14 cellular contexts compared by ENCODE assay signal in the genomic region with DNA sequence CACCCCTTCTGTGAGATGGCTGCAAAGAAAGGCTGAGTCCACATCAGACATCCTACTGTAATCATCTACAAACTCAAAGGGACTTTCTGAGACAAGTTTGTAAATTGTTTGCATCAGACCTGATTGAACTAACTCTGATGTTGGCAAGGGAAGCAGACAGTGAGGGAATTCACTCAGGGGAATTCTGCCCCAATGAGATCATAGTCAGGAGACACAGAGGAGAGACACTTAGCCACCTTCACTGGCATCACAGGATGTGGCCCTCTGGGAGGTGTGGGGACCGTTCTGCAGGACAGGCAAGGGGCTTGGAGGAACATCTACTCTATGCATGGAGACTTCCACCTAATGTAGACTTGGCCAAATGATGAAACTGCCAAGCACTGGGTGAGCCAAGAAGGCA.
DNase-seq lines count a peak whose midpoint lies in the region; ATAC-seq lines count a peak whose summit lies in the region.
"Had no signal": no experiment of that assay in that cellular context is flagged by ENCODE, and none has a peak within 500 bp of the region (broad histone marks: within the 10 kb centered on the region; RNA-seq: fewer than 3 reads in every experiment).

No MANE protein-coding gene starts in this region.

- ATAC-seq in GM19463 (IDR thresholded peaks at IDR 0.05; ENCODE audit: unreplicated experiment), result peak; percentile 62
- ATAC-seq in HG03378 (IDR thresholded peaks at IDR 0.05; ENCODE audit: unreplicated experiment), result peak; percentile 56
- ATAC-seq: mucosa of descending colon had no signal

- peak; percentile 44 for DNase-seq in AG08395 (ENCODE audit: low spot score)
- DNase-seq in iris pigment epithelial cell (ENCODE audit: low read depth), result peak; percentile 35
- no peak for DNase-seq in NCI-H524 (lab: John Stamatoyannopoulos, UW)
- no peak for DNase-seq in SHP77 treated with DMSO at 0.1 percent for 48 hours (lab: John Stamatoyannopoulos, UW)
- no peak for DNase-seq in T1000 (lab: John Stamatoyannopoulos, UW)
- DNase-seq in activated T-cell treated with anti-CD3 and anti-CD28 coated beads, Interleukin-2, amount 50 U/mL, for 48 hours, result no peak
- DNase-seq: activated CD4-positive, CD25-positive, alpha-beta regulatory T cell treated with anti-CD3 and anti-CD28 coated beads, Interleukin-2, amount 50 U/mL, for 72 hours; cortex of kidney; DND-41; mucosa of descending colon; NCI-H2107; stimulated activated CD4-positive, alpha-beta T cell treated with anti-CD3 and anti-CD28 coated beads, Interleukin-1b, Interleukin-23, amount 100 ng/mL, for 48 hours had no signal

Comparison
In these comparisons a context has a peak if more than half of its experiments do, and no peak if none do; other contexts are left out.
1. DNase-seq: peak in AG08395 (single experiment) and iris pigment epithelial cell (single experiment); none in NCI-H524 (0 of 2), SHP77 treated with DMSO at 0.1 percent for 48 hours (single experiment), T1000 (single experiment) and activated T-cell treated with anti-CD3 and anti-CD28 coated beads, Interleukin-2, amount 50 U/mL, for 48 hours (0 of 2).